20 cellular contexts compared by ENCODE assay signal in genomic region chrX:46739736-46740135, GRCh38. TPM values are rescaled to one million over a fixed set of nuclear protein-coding genes. Genes with fewer than 3 reads are reported as not detected.
DNase-seq lines count a peak whose midpoint lies in the region; ATAC-seq, FAIRE-seq and TF ChIP-seq lines count a peak whose summit lies in the region.
"Had no signal": no experiment of that assay in that cellular context is flagged by ENCODE, and none has a peak within 500 bp of the region (broad histone marks: within the 10 kb centered on the region; RNA-seq: fewer than 3 reads in every experiment).

No MANE protein-coding gene starts in this region.

- peaks cover 7% of the 10 kb centered on the region for H3K4me1 ChIP-seq in IMR-90 (ENCODE audit: control insufficient read depth, insufficient read depth, low read length)
- H3K4me1 ChIP-seq: HAP-1 had no signal

- POLR2A ChIA-PET in IMR-90 (lab: Charles Lee; ENCODE audit: unreplicated experiment): no interaction called here

- intact Hi-C loops in IMR-90 (cut with micrococcal nuclease): no loop called here

- peak overlapping the region in 1 of 2 experiments; percentile 4; a peak in 1 of 4 replicates for H4K8ac ChIP-seq in IMR-90 (ENCODE audit: low read depth in 2 of 2, low read length in 2 of 2)

- CTCF ChIA-PET in IMR-90 (lab: Yijun Ruan, JAX): no interaction called here

- H3K79me1 ChIP-seq in IMR-90 (ENCODE audit: low read depth in 1 of 2, low read length in 2 of 2): peaks cover 3 to 5% of the 10 kb centered on the region in 2 experiments; a peak in 2 of 4 replicates

- TF ChIP-seq POLR2A in IMR-90 (IDR thresholded peaks at IDR 0.05; ENCODE audit: low read depth, low read length): no peak

- peak overlapping the region; percentile 50; the same call in 1 of the 2 replicates for H3K4me2 ChIP-seq in IMR-90 (ENCODE audit: low read depth, low read length)
- H3K4me2 ChIP-seq: BLaER1, KMS-11 had no signal

- H3K23ac ChIP-seq in IMR-90 (ENCODE audit: low read depth, low read length): no peak overlapping the region

- no peak overlapping the region for H3K4me3 ChIP-seq in IMR-90 (ENCODE audit: insufficient read depth, low read depth, low read length)
- H3K4me3 ChIP-seq: BLaER1, HAP-1 had no signal

- peak; percentile 41; the same call in 1 of the 2 replicates for ATAC-seq in IMR-90 (ENCODE audit: low read depth)

- no peak overlapping the region for H3K14ac ChIP-seq in IMR-90 (replicated peaks; ENCODE audit: low read depth, low read length)

- H4K91ac ChIP-seq in IMR-90 (ENCODE audit: insufficient read depth, low read depth, low read length): 0 out of 2 replicates have a peak overlapping the region, but pooled peaks have one; percentile 4

- no peak overlapping the region for H3K56ac ChIP-seq in IMR-90 (ENCODE audit: extremely low read depth, insufficient read depth, low read length)

- H3K27me3 ChIP-seq in IMR-90 (ENCODE audit: control insufficient read depth, insufficient read depth, low read length): no peaks in the 10 kb centered on the region
- H3K27me3 ChIP-seq: BLaER1 had no signal

- in situ Hi-C loops in IMR-90 (cut with MboI; ENCODE audit: low sequenced_read_pairs): no loop called here

- DNase-seq in IMR-90 (no peak), epidermal melanocyte (ENCODE audit: insufficient read length, low spot score) (peak; percentile 54), pons (ENCODE audit: low spot score) (peak; percentile 30), NOMO-1 (lab: John Stamatoyannopoulos, UW; ENCODE audit: unreplicated experiment in 2 of 2) (no peak), HTR-8/SVneo (ENCODE audit: insufficient read length, low spot score) (no peak), DMS53 treated with DMSO at 0.1 percent for 48 hours (lab: John Stamatoyannopoulos, UW; ENCODE audit: unreplicated experiment) (no peak)
- DNase-seq: 8988T; AML-193; CD4-positive, CD25-positive, alpha-beta regulatory T cell; DMS79 treated with DMSO at 0.1 percent for 48 hours; EL had no signal

- H3K4ac ChIP-seq in IMR-90 (ENCODE audit: low read depth, low read length): no peak overlapping the region

- no peaks in the 10 kb centered on the region for H3K36me3 ChIP-seq in IMR-90 (ENCODE audit: control insufficient read depth, insufficient read depth, low read length)
- H3K36me3 ChIP-seq: BLaER1, HAP-1 had no signal

- dilution Hi-C loops in IMR-90 (cut with HindIII; ENCODE audit: low sequenced_read_pairs, unreplicated experiment): no loop called here

- no peak overlapping the region for H3K9ac ChIP-seq in IMR-90 (ENCODE audit: low read depth, low read length)
- H3K9ac ChIP-seq: BLaER1, KMS-11 had no signal

- TF ChIP-seq CTCF in C4-2B (conservative IDR thresholded peaks at IDR 0.05): no peak
- no peak for TF ChIP-seq CTCF in IMR-90 (conservative IDR thresholded peaks at IDR 0.05; ENCODE audit: low read depth, low read length)

- no TSS peak for BruUV-seq in IMR-90 (replicated peaks; lab: Mats Ljungman, UMichigan)

- H3K18ac ChIP-seq in IMR-90 (ENCODE audit: low read depth, low read length): peak overlapping the region; percentile 65; the same call in 1 of the 2 replicates

- H2AK5ac ChIP-seq in IMR-90 (ENCODE audit: low read depth, low read length): no peak overlapping the region

- H2BK15ac ChIP-seq in IMR-90 (ENCODE audit: low read depth, low read length): no peak overlapping the region

- no peaks in the 10 kb centered on the region for H4K20me1 ChIP-seq in IMR-90 (ENCODE audit: insufficient read depth, low read length)
- H4K20me1 ChIP-seq: BLaER1 had no signal

- TF ChIP-seq RAD21 in IMR-90 (IDR thresholded peaks at IDR 0.05; ENCODE audit: low read length): no peak

- H3K27ac ChIP-seq in C4-2B (peak overlapping the region; percentile 56; the same call in 1 of the 2 replicates), IMR-90 (ENCODE audit: insufficient read depth, low read length) (no peak overlapping the region)
- H3K27ac ChIP-seq: BLaER1, HL-60, KMS-11 had no signal

- peak overlapping the region; percentile 42 for H2BK5ac ChIP-seq in IMR-90 (ENCODE audit: low read depth, low read length, poor library complexity, severe bottlenecking)

- FAIRE-seq in HTR-8/SVneo (lab: Jason Lieb, UNC): no peak
- FAIRE-seq: G401.6, GM12892, GM19239, H1 had no signal

- no peak overlapping the region for H2AFZ ChIP-seq in IMR-90 (replicated peaks; ENCODE audit: low read length, poor library complexity)

- H2BK20ac ChIP-seq in IMR-90 (ENCODE audit: low read depth, low read length): 0 out of 2 replicates have a peak overlapping the region, but pooled peaks have one; percentile 12

- H3K9me3 ChIP-seq in IMR-90 (ENCODE audit: control insufficient read depth, insufficient read depth, low read length): peaks cover 3% of the 10 kb centered on the region; the same call in 1 of the 2 replicates

- peak overlapping the region; percentile 25; the same call in 1 of the 2 replicates for H4K5ac ChIP-seq in IMR-90 (ENCODE audit: low read depth, low read length)

- peak overlapping the region; percentile 7 for H2BK120ac ChIP-seq in IMR-90 (ENCODE audit: low read depth, low read length)

- H3K9me1 ChIP-seq in IMR-90 (ENCODE audit: insufficient read depth, low read length): no peaks in the 10 kb centered on the region

- WGBS in IMR-90 (ENCODE audit: extremely low coverage in 2 of 2, insufficient read length in 1 of 2), 2 experiments: no CpG with 5 or more reads among the region's 1 CpG

- no peak overlapping the region for H2AK9ac ChIP-seq in IMR-90 (replicated peaks; ENCODE audit: low read depth, low read length, poor library complexity)

TF ChIP-seq in IMR-90, 13 proteins besides CTCF, POLR2A, EP300 and RAD21:
- TF ChIP-seq FOS (IDR thresholded peaks at IDR 0.05; ENCODE audit: low read depth, low read length) (no peak), BHLHE40 (IDR thresholded peaks at IDR 0.05; ENCODE audit: low read depth, low read length) (no peak), CEBPB (IDR thresholded peaks at IDR 0.05; ENCODE audit: low read depth, low read length) (no peak)

RNA-seq across cellular contexts. Expression of gene SLC9A7, which starts 19.2 kb away (rescaled TPM):
- total RNA-seq in IMR-90 (2012; rRNA removed): 67.5 and 76.4 TPM in 2 replicates
- polyA plus RNA-seq in IMR-90 (2012; rRNA removed): 14.4 and 14.7 TPM in 2 replicates
- 12.7 and 15.1 TPM in 2 replicates for polyA plus RNA-seq in IMR-90 (2012; cell fraction: cytosol; rRNA removed)
- 11.9 and 17.9 TPM in 2 replicates for polyA plus RNA-seq in IMR-90 (2012; cell fraction: nucleus; rRNA removed; ENCODE audit: low replicate concordance)

Comparison
In these comparisons a context has a peak if more than half of its experiments do, and no peak if none do; other contexts are left out.
1. DNase-seq: peak in epidermal melanocyte (single experiment) and pons (single experiment); none in IMR-90 (single experiment), NOMO-1 (0 of 2), HTR-8/SVneo (single experiment) and DMS53 treated with DMSO at 0.1 percent for 48 hours (single experiment).